Comparison of ENCODE assay signal across 8 cellular contexts in genomic region chr1:236141447-236142357, GRCh38. TPM values are rescaled to one million over a fixed set of nuclear protein-coding genes. Genes with fewer than 3 reads are reported as not detected.
DNase-seq lines count a peak whose midpoint lies in the region; ATAC-seq and TF ChIP-seq lines count a peak whose summit lies in the region.

No MANE protein-coding gene starts in this region.

- H3K27ac ChIP-seq in lung (ENCODE audit: low read depth in 1 of 2, low read length in 1 of 2) (peak overlapping the region in 1 of 2 donors; percentile 47), PC-9 (no peak overlapping the region)

- peaks cover 15% of the 10 kb centered on the region for H3K36me3 Mint-ChIP-seq in effector memory CD8-positive, alpha-beta T cell (ENCODE audit: insufficient read depth)

- TF ChIP-seq CTCF in GM10248 (IDR thresholded peaks at IDR 0.05; ENCODE audit: control extremely low read depth, extremely low read depth, low read depth, missing control alignments) (no peak), lung (IDR thresholded peaks at IDR 0.05; ENCODE audit: control extremely low read depth, extremely low read depth) (no peak), PC-9 (conservative IDR thresholded peaks at IDR 0.05) (no peak)

- CTCF ChIA-PET in GM10248 (lab: Yijun Ruan, JAX): interaction anchor here (1.1 to 3.4 kb wide), 5 partner anchors 9 to 31 kb away, joined by 3 to 15 read pairs (median 4); no protein-coding TSS in a partner anchor
- CTCF ChIA-PET in PC-9 (lab: Charles Lee): interaction anchor here (0.6 kb wide), 1 partner anchor 29 kb away, joined by 17 read pairs; no protein-coding TSS in a partner anchor

- H3K4me1 Mint-ChIP-seq in effector memory CD8-positive, alpha-beta T cell (ENCODE audit: low read depth in 2 of 2): peaks cover 40 to 41% of the 10 kb centered on the region in 2 donors

- intact Hi-C loops in PC-9 (cut with micrococcal nuclease; ENCODE audit: unreplicated experiment): no loop called here

- no peaks in the 10 kb centered on the region for H3F3A ChIP-seq in PC-9 (ENCODE audit: insufficient read depth, low read depth)

- no peaks in the 10 kb centered on the region for H3K79me2 ChIP-seq in PC-9 (ENCODE audit: low read depth)

- ATAC-seq in HG03469 (IDR thresholded peaks at IDR 0.05; ENCODE audit: unreplicated experiment) (peak; percentile 13), lung (ENCODE audit: insufficient read depth, low FRiP score) (no peak)
- ATAC-seq in effector memory CD8-positive, alpha-beta T cell (replicated peaks): no peak

- H3K27me3 Mint-ChIP-seq in effector memory CD8-positive, alpha-beta T cell: peaks cover 0 to 34% of the 10 kb centered on the region in 2 donors

- H2AFZ ChIP-seq in PC-9: no peak overlapping the region

- H3K27me3 ChIP-seq in lung (ENCODE audit: control insufficient read depth, insufficient read depth) (no peaks in the 10 kb centered on the region), PC-9 (ENCODE audit: insufficient read depth, low read depth) (peaks cover 45% of the 10 kb centered on the region)

- peak overlapping the region; percentile 77 to 78 for H3K27ac Mint-ChIP-seq in effector memory CD8-positive, alpha-beta T cell

- H3K36me3 ChIP-seq in lung (ENCODE audit: control insufficient read depth in 2 of 2, insufficient read depth in 2 of 2, low read length in 2 of 2) (no peaks in the 10 kb centered on the region), PC-9 (ENCODE audit: low read depth) (no peaks in the 10 kb centered on the region)

- no peaks in the 10 kb centered on the region for H3K9me3 Mint-ChIP-seq in effector memory CD8-positive, alpha-beta T cell

- no peak overlapping the region for H3K4me2 ChIP-seq in PC-9

- POLR2A ChIA-PET in GM10248 (lab: Yijun Ruan, JAX): interaction anchor here (0.9 kb wide), 1 partner anchor 140 kb away, joined by 3 read pairs; the partner anchor contains the start of gene ERO1B
- POLR2A ChIA-PET in PC-9 (lab: Charles Lee; ENCODE audit: unreplicated experiment): no interaction called here

- H3K4me1 ChIP-seq in lung (ENCODE audit: control insufficient read depth in 2 of 2, insufficient read depth in 2 of 2, low read length in 2 of 2) (peaks cover 0 to 1% of the 10 kb centered on the region in 2 donors), PC-9 (replicated peaks; ENCODE audit: insufficient read depth) (no peaks in the 10 kb centered on the region)

- DNase-seq in AG08396 (ENCODE audit: low spot score): peak; percentile 65
- DNase-seq in GM10248 (ENCODE audit: extremely low spot score): peak; percentile 58
- DNase-seq in SW480 (ENCODE audit: low spot score): peak; percentile 43
- peak in 2 of 3 experiments; percentile 4 to 29 for DNase-seq in effector memory CD8-positive, alpha-beta T cell
- no peak for DNase-seq in lung (ENCODE audit: low spot score)
- peak; percentile 42 for DNase-seq in superior temporal gyrus (ENCODE audit: extremely low spot score)
- no peak for DNase-seq in PC-9

- H4K20me1 ChIP-seq in PC-9 (ENCODE audit: insufficient read depth): no peaks in the 10 kb centered on the region

- no peaks in the 10 kb centered on the region for H3K9me2 ChIP-seq in PC-9 (ENCODE audit: insufficient read depth)

- H3K4me3 Mint-ChIP-seq in effector memory CD8-positive, alpha-beta T cell: peak overlapping the region; percentile 96 to 98

- BruUV-seq in PC-9 (replicated peaks; lab: Mats Ljungman, UMichigan): no TSS peak

- H3K9me3 ChIP-seq in lung (ENCODE audit: control insufficient read depth in 2 of 2, insufficient read depth in 1 of 2, low read length in 1 of 2) (peaks cover 0 to 2% of the 10 kb centered on the region in 2 donors), PC-9 (ENCODE audit: insufficient read depth, low read depth) (no peaks in the 10 kb centered on the region)

- WGBS in lung, 2 donors: 1% methylated on average over 50 to 83 of the region's 83 CpGs

- peak overlapping the region; percentile 31 for H3K4me3 ChIP-seq in lung
- H3K4me3 ChIP-seq in PC-9: no peak overlapping the region

RNA-seq across cellular contexts. Expression of gene GPR137B, which starts 0.6 kb away (rescaled TPM):
- total RNA-seq in lung: 10 to 100 TPM; 15.2 to 23.1 TPM
- polyA plus RNA-seq in lung: 10 to 100 TPM in 1 of 2 donors, 1 to 10 TPM in 1; 7.0 to 31.0 TPM
- not detected in 2 replicates for total RNA-seq in PC-9 (2021)

Comparison
In these comparisons a context has a peak if more than half of its experiments do, and no peak if none do; other contexts are left out.
1. DNase-seq: peak in AG08396 (single experiment), GM10248 (single experiment), SW480 (single experiment), effector memory CD8-positive, alpha-beta T cell (2 of 3) and superior temporal gyrus (single experiment); none in lung (single experiment) and PC-9 (0 of 2).
2. RNA of gene GPR137B, which starts 0.6 kb away (total RNA-seq): 15.2 to 23.1 TPM in lung; not detected in PC-9; every median in the first group is over 10 times any median in the second.